In genomic region chr20:1798982-1799381, GRCh38 we compare ENCODE assay signal across 21 cellular contexts.
A peak's percentile ranks its signal among the peaks of the same experiment; 100 is the strongest.
DNase-seq lines count a peak whose midpoint lies in the region; ATAC-seq, FAIRE-seq and TF ChIP-seq lines count a peak whose summit lies in the region.
"Had no signal": no experiment of that assay in that cellular context is flagged by ENCODE, and none has a peak within 500 bp of the region (broad histone marks: within the 10 kb centered on the region; RNA-seq: fewer than 3 reads in every experiment).

No MANE protein-coding gene starts in this region.

- peaks cover 24% of the 10 kb centered on the region for H3K4me1 Mint-ChIP-seq in Caco-2 (ENCODE audit: low read depth, unreplicated experiment)
- H3K4me1 Mint-ChIP-seq in activated CD4-positive, alpha-beta T cell treated with anti-CD3 and anti-CD28 coated beads, Interleukin-2, amount 10 ng/mL, durations not matched to agents 7 days and 5 days = peaks cover 12% of the 10 kb centered on the region

- peaks cover 25% of the 10 kb centered on the region for H3K4me1 ChIP-seq in Caco-2
- H3K4me1 ChIP-seq in PC-3 (ENCODE audit: insufficient read depth, low read length) = peaks cover 30% of the 10 kb centered on the region
- H3K4me1 ChIP-seq in mucosa of descending colon (ENCODE audit: low read depth) = peaks cover 22% of the 10 kb centered on the region
- H3K4me1 ChIP-seq: BE2C had no signal

- no peaks in the 10 kb centered on the region for H3K27me3 Mint-ChIP-seq in Caco-2 (ENCODE audit: insufficient read depth, unreplicated experiment)
- peaks cover 56% of the 10 kb centered on the region for H3K27me3 Mint-ChIP-seq in activated CD4-positive, alpha-beta T cell treated with anti-CD3 and anti-CD28 coated beads, Interleukin-2, amount 10 ng/mL, durations not matched to agents 7 days and 5 days

- FAIRE-seq in GM12891 (lab: Jason Lieb, UNC) = no peak
- FAIRE-seq: GM12892, GM19239, H54 had no signal

- no peaks in the 10 kb centered on the region for H3K27me3 ChIP-seq in Caco-2 (replicated peaks; ENCODE audit: control insufficient read depth, insufficient read depth, low read length)
- no peaks in the 10 kb centered on the region for H3K27me3 ChIP-seq in PC-3 (ENCODE audit: low read length)

- no peak overlapping the region for H3K27ac ChIP-seq in PC-3 (ENCODE audit: low read length)
- H3K27ac ChIP-seq: BLaER1 treated with 17β-estradiol and CSF1 and Interleukin-3, amounts not matched to agents 10 nM and 100 nM had no signal

- no peaks in the 10 kb centered on the region for H3K79me2 ChIP-seq in PC-3 (ENCODE audit: low read length)

- CTCF ChIA-PET in Caco-2 (lab: Charles Lee) (interaction anchor here (1.0 to 1.9 kb wide), 5 partner anchors 8 to 295 kb away, joined by 3 to 23 read pairs (median 4); no protein-coding TSS in a partner anchor), PC-3 (lab: Charles Lee) (interaction anchor here (0.6 to 0.8 kb wide), 3 partner anchors 18 to 295 kb away, joined by 3 read pairs; no protein-coding TSS in a partner anchor)
- CTCF ChIA-PET in activated CD4-positive, alpha-beta T cell treated with anti-CD3 and anti-CD28 coated beads, Interleukin-2, amount 10 ng/mL, durations not matched to agents 7 days and 5 days (lab: Charles Lee) = interaction anchor here (1.4 kb wide), 1 partner anchor 21 kb away, joined by 3 read pairs; no protein-coding TSS in a partner anchor

- H3K9ac ChIP-seq in PC-3 (ENCODE audit: low read length) = no peak overlapping the region
- H3K9ac ChIP-seq: BLaER1 treated with 17β-estradiol and CSF1 and Interleukin-3, amounts not matched to agents 10 nM and 100 nM had no signal

- H2AFZ ChIP-seq in PC-3 (ENCODE audit: low read length) = no peak overlapping the region

- intact Hi-C loops in Caco-2 (cut with micrococcal nuclease; ENCODE audit: unreplicated experiment) (no loop called here), PC-3 (cut with micrococcal nuclease) (no loop called here), mucosa of descending colon (cut with DNase I, micrococcal nuclease) (no loop called here)

- H3K4me2 ChIP-seq in PC-3 (ENCODE audit: low read length) = 0 out of 2 replicates have a peak overlapping the region, but pooled peaks have one; percentile 0
- H3K4me2 ChIP-seq: BLaER1 treated with 17β-estradiol and CSF1 and Interleukin-3, amounts not matched to agents 10 nM and 100 nM had no signal

- H3K4me3 ChIP-seq in Caco-2 (ENCODE audit: low read depth, low read length) (no peak overlapping the region), PC-3 (ENCODE audit: low read length) (no peak overlapping the region), mucosa of descending colon (no peak overlapping the region)
- H3K4me3 ChIP-seq: BLaER1 treated with 17β-estradiol and CSF1 and Interleukin-3, amounts not matched to agents 10 nM and 100 nM; HAP-1 had no signal

- H3K9me3 ChIP-seq in Caco-2 (no peaks in the 10 kb centered on the region), PC-3 (ENCODE audit: low read length) (no peaks in the 10 kb centered on the region), mucosa of descending colon (no peaks in the 10 kb centered on the region)
- H3K9me3 ChIP-seq: BE2C; BLaER1 treated with 17β-estradiol and CSF1 and Interleukin-3, amounts not matched to agents 10 nM and 100 nM; HAP-1 had no signal

- POLR2A ChIA-PET in Caco-2 (lab: Charles Lee) (no interaction called here), PC-3 (lab: Charles Lee; ENCODE audit: unreplicated experiment) (no interaction called here)
- POLR2A ChIA-PET in activated CD4-positive, alpha-beta T cell treated with anti-CD3 and anti-CD28 coated beads, Interleukin-2, amount 10 ng/mL, durations not matched to agents 7 days and 5 days (lab: Charles Lee) = no interaction called here

- peak overlapping the region; percentile 23 for H3K4me3 Mint-ChIP-seq in Caco-2 (ENCODE audit: unreplicated experiment)
- no peak overlapping the region for H3K4me3 Mint-ChIP-seq in activated CD4-positive, alpha-beta T cell treated with anti-CD3 and anti-CD28 coated beads, Interleukin-2, amount 10 ng/mL, durations not matched to agents 7 days and 5 days
- H3K4me3 Mint-ChIP-seq: CD4-positive, alpha-beta T cell; CD8-positive, alpha-beta memory T cell; HFFc6 had no signal

- no peaks in the 10 kb centered on the region for H3K36me3 Mint-ChIP-seq in Caco-2 (ENCODE audit: insufficient read depth, unreplicated experiment)
- H3K36me3 Mint-ChIP-seq in activated CD4-positive, alpha-beta T cell treated with anti-CD3 and anti-CD28 coated beads, Interleukin-2, amount 10 ng/mL, durations not matched to agents 7 days and 5 days (ENCODE audit: low read depth) = no peaks in the 10 kb centered on the region
- H3K36me3 Mint-ChIP-seq: CD14-positive monocyte; CD8-positive, alpha-beta memory T cell had no signal

- no peaks in the 10 kb centered on the region for H3F3A ChIP-seq in PC-3 (ENCODE audit: low read length, unreplicated experiment)

- no TSS peak for BruUV-seq in Caco-2 (replicated peaks; lab: Mats Ljungman, UMichigan)
- BruUV-seq in PC-3 (replicated peaks; lab: Mats Ljungman, UMichigan) = no TSS peak

- H4K20me1 ChIP-seq in PC-3 (ENCODE audit: low read length) = no peaks in the 10 kb centered on the region
- H4K20me1 ChIP-seq: BLaER1 treated with 17β-estradiol and CSF1 and Interleukin-3, amounts not matched to agents 10 nM and 100 nM had no signal

- H3K9me3 Mint-ChIP-seq in Caco-2 (ENCODE audit: unreplicated experiment) = no peaks in the 10 kb centered on the region
- H3K9me3 Mint-ChIP-seq in activated CD4-positive, alpha-beta T cell treated with anti-CD3 and anti-CD28 coated beads, Interleukin-2, amount 10 ng/mL, durations not matched to agents 7 days and 5 days = no peaks in the 10 kb centered on the region
- H3K9me3 Mint-ChIP-seq: CD4-positive, alpha-beta T cell; CD8-positive, alpha-beta memory T cell; HFFc6 had no signal

- no peak for TF ChIP-seq POLR2A in GM12891 (IDR thresholded peaks at IDR 0.05; ENCODE audit: low read depth, low read length)

- TF ChIP-seq CTCF in Caco-2 (IDR thresholded peaks at IDR 0.05; ENCODE audit: insufficient read depth in 1 of 2, low read depth in 1 of 2, low read length in 1 of 2, severe bottlenecking in 1 of 2, unreplicated experiment in 1 of 2) (no peak), PC-3 (conservative IDR thresholded peaks at IDR 0.05; ENCODE audit: low read depth, low read length) (no peak), mucosa of descending colon (IDR thresholded peaks at IDR 0.05) (no peak)

- peak; percentile 65 for ATAC-seq in PC-3
- peak; percentile 72 for ATAC-seq in mucosa of descending colon

- no peaks in the 10 kb centered on the region for H3K9me2 ChIP-seq in PC-3 (replicated peaks; ENCODE audit: low read length)

- DNase-seq in Caco-2 (no peak), PC-3 (peak; percentile 68), mucosa of descending colon (no peak), GM12891 (ENCODE audit: insufficient read length, low spot score) (no peak), retina (no peak)
- no peak for DNase-seq in activated CD4-positive, alpha-beta T cell treated with anti-CD3 and anti-CD28 coated beads, Interleukin-2, amount 10 ng/mL, durations not matched to agents 7 days and 5 days
- DNase-seq: BE2C; Calu3; CD4-positive, alpha-beta T cell; CD8-positive, alpha-beta memory T cell; DMS53; DMS79 treated with DMSO at 0.1 percent for 48 hours; GF-D8; GOT3; HFFc6 had no signal

- H3K27ac Mint-ChIP-seq in Caco-2 (ENCODE audit: unreplicated experiment) = no peak overlapping the region
- no peak overlapping the region for H3K27ac Mint-ChIP-seq in activated CD4-positive, alpha-beta T cell treated with anti-CD3 and anti-CD28 coated beads, Interleukin-2, amount 10 ng/mL, durations not matched to agents 7 days and 5 days
- H3K27ac Mint-ChIP-seq: CD4-positive, alpha-beta T cell; CD8-positive, alpha-beta memory T cell; HFFc6 had no signal

- no peaks in the 10 kb centered on the region for H3K36me3 ChIP-seq in Caco-2 (ENCODE audit: control insufficient read depth, insufficient read depth, low read length)
- no peaks in the 10 kb centered on the region for H3K36me3 ChIP-seq in PC-3 (ENCODE audit: low read depth, low read length)
- H3K36me3 ChIP-seq in mucosa of descending colon (ENCODE audit: low read depth) = no peaks in the 10 kb centered on the region
- H3K36me3 ChIP-seq: BE2C; BLaER1 treated with 17β-estradiol and CSF1 and Interleukin-3, amounts not matched to agents 10 nM and 100 nM; HAP-1 had no signal

TF ChIP-seq in GM12891, 5 proteins besides CTCF, POLR2A, EP300 and RAD21:
- no peak for TF ChIP-seq POLR2AphosphoS5 (IDR thresholded peaks at IDR 0.05; ENCODE audit: low read depth, low read length)
- TF ChIP-seq TAF1 (IDR thresholded peaks at IDR 0.05; ENCODE audit: low read depth, low read length) = no peak
- TF ChIP-seq PAX5 (IDR thresholded peaks at IDR 0.05; ENCODE audit: insufficient read depth, low read length, severe bottlenecking) = no peak
- no peak for TF ChIP-seq POU2F2 (IDR thresholded peaks at IDR 0.05; ENCODE audit: low read depth, low read length)
- no peak for TF ChIP-seq SPI1 (IDR thresholded peaks at IDR 0.05; ENCODE audit: low read depth, low read length)
